ENCODE assay signal across 28 cellular contexts in genomic region chr4:156290811-156291210, GRCh38.
A peak's percentile ranks its signal among the peaks of the same experiment; 100 is the strongest.
DNase-seq lines count a peak whose midpoint lies in the region; ATAC-seq and TF ChIP-seq lines count a peak whose summit lies in the region.
"Had no signal": no experiment of that assay in that cellular context is flagged by ENCODE, and none has a peak within 500 bp of the region (broad histone marks: within the 10 kb centered on the region; RNA-seq: fewer than 3 reads in every experiment).

No MANE protein-coding gene starts in this region.

- CTCF ChIA-PET in WTC11 (lab: Charles Lee): no interaction called here
- CTCF ChIA-PET in T-cell (lab: Charles Lee): no interaction called here

- H3K27me3 Mint-ChIP-seq in WTC11 (ENCODE audit: low read depth) (peaks cover 2% of the 10 kb centered on the region; the same call in 1 of the 2 replicates), T-cell (no peaks in the 10 kb centered on the region)
- H3K27me3 Mint-ChIP-seq: activated T-cell treated with anti-CD3 and anti-CD28 coated beads, Interleukin-2, amount 50 U/mL, for 24 hours; CD8-positive, alpha-beta memory T cell; IgD-negative memory B cell had no signal

- H3K27ac ChIP-seq in dorsolateral prefrontal cortex: no peak overlapping the region
- H3K27ac ChIP-seq: parathyroid adenoma, upper lobe of left lung had no signal

- DNase-seq in EL (peak; percentile 24), WTC11 (ENCODE audit: low spot score) (no peak), HK-2 (ENCODE audit: unreplicated experiment) (no peak), dorsolateral prefrontal cortex (no peak), T-cell (no peak)
- DNase-seq in effector CD8-positive, alpha-beta T cell (lab: John Stamatoyannopoulos, UW): no peak
- DNase-seq: activated CD4-positive, alpha-beta T cell treated with anti-CD3 and anti-CD28 coated beads for 4 hours; activated CD8-positive, alpha-beta memory T cell treated with anti-CD3 and anti-CD28 coated beads for 24 hours; activated gamma-delta T cell treated with Interleukin-2 at 50 U/mL for 16 hours; activated T-cell treated with anti-CD3 and anti-CD28 coated beads, Interleukin-2, amount 50 U/mL, for 24 hours; CD8-positive, alpha-beta memory T cell; cerebellar nuclear complex; H9; NCI-H1105 treated with DMSO at 0.1 percent for 48 hours; NCI-H1930; NCI-H69; right cardiac atrium; RPMI8226; stimulated activated CD4-positive, alpha-beta T cell treated with anti-CD3 and anti-CD28 coated beads, Interleukin-12 subunit alpha, Interleukin-12 subunit beta, amount 100 ng/mL, for 4 hours; stimulated activated CD4-positive, alpha-beta T cell treated with anti-CD3 and anti-CD28 coated beads, Interleukin-4, amount 100 ng/mL, for 1 hour; substantia nigra; upper lobe of left lung had no signal

- H3K27ac Mint-ChIP-seq in WTC11: no peak overlapping the region
- no peak overlapping the region for H3K27ac Mint-ChIP-seq in T-cell
- H3K27ac Mint-ChIP-seq: activated T-cell treated with anti-CD3 and anti-CD28 coated beads, Interleukin-2, amount 50 U/mL, for 24 hours; CD8-positive, alpha-beta memory T cell; IgD-negative memory B cell; T-helper 2 cell treated with Interferon-gamma antibody and Interleukin-4, amounts not matched to agents 5 μg/mL and 100 μg/mL, for 36 hours had no signal

- H3K27me3 ChIP-seq in iPS-15b (ENCODE audit: control insufficient read depth, insufficient read depth, low read length) (no peaks in the 10 kb centered on the region), dorsolateral prefrontal cortex (no peaks in the 10 kb centered on the region)
- H3K27me3 ChIP-seq: upper lobe of left lung had no signal

- POLR2A ChIA-PET in WTC11 (lab: Charles Lee): no interaction called here
- POLR2A ChIA-PET in T-cell (lab: Charles Lee): no interaction called here

- H3K36me3 Mint-ChIP-seq in WTC11 (peaks cover 6% of the 10 kb centered on the region), T-cell (no peaks in the 10 kb centered on the region)
- H3K36me3 Mint-ChIP-seq: brain; CD8-positive, alpha-beta memory T cell; IgD-negative memory B cell had no signal

- intact Hi-C loops in dorsolateral prefrontal cortex (cut with DNase I): no loop called here

- peaks cover 24% of the 10 kb centered on the region for H3K4me1 Mint-ChIP-seq in WTC11
- no peaks in the 10 kb centered on the region for H3K4me1 Mint-ChIP-seq in T-cell
- H3K4me1 Mint-ChIP-seq: CD8-positive, alpha-beta memory T cell; IgD-negative memory B cell had no signal

- H3K36me3 ChIP-seq in iPS-15b (ENCODE audit: control insufficient read depth, insufficient read depth, low read length): no peaks in the 10 kb centered on the region
- H3K36me3 ChIP-seq: upper lobe of left lung had no signal

- TF ChIP-seq CTCF in WTC11 (IDR thresholded peaks at IDR 0.05) (no peak), dorsolateral prefrontal cortex (IDR thresholded peaks at IDR 0.05 in 54 of 56, conservative IDR thresholded peaks at IDR 0.05 in 2 of 56; ENCODE audit: low read depth in 1 of 56, partially characterized antibody in 56 of 56) (no peak)

- H3K9ac ChIP-seq in iPS-15b (ENCODE audit: low read depth, low read length): no peak overlapping the region
- H3K9ac ChIP-seq: parathyroid adenoma had no signal

- H3K4me3 ChIP-seq in iPS-15b (ENCODE audit: low read depth, low read length): peak overlapping the region; percentile 39
- no peak overlapping the region for H3K4me3 ChIP-seq in dorsolateral prefrontal cortex
- H3K4me3 ChIP-seq: lung, upper lobe of left lung had no signal

- H3K9me3 ChIP-seq in iPS-15b (ENCODE audit: control insufficient read depth, insufficient read depth, low read length): no peaks in the 10 kb centered on the region
- H3K9me3 ChIP-seq: upper lobe of left lung had no signal

- H3K4me3 Mint-ChIP-seq in WTC11 (peak overlapping the region; percentile 66), T-cell (no peak overlapping the region)
- H3K4me3 Mint-ChIP-seq: activated T-cell treated with anti-CD3 and anti-CD28 coated beads, Interleukin-2, amount 50 U/mL, for 24 hours; CD8-positive, alpha-beta memory T cell; IgD-negative memory B cell; T-helper 2 cell treated with Interferon-gamma antibody and Interleukin-4, amounts not matched to agents 5 μg/mL and 100 μg/mL, for 36 hours had no signal

- ATAC-seq in WTC11: no peak
- no peak for ATAC-seq in T-cell (replicated peaks in 1 of 4)
- ATAC-seq: right cardiac atrium had no signal

- peaks cover 7% of the 10 kb centered on the region for H3K9me3 Mint-ChIP-seq in WTC11
- H3K9me3 Mint-ChIP-seq in T-cell: peaks cover 0 to 5% (median 4%) of the 10 kb centered on the region in 3 donors
- H3K9me3 Mint-ChIP-seq: T-helper 2 cell treated with Interferon-gamma antibody and Interleukin-4, amounts not matched to agents 5 μg/mL and 100 μg/mL, for 36 hours had no signal

- H3K4me1 ChIP-seq in iPS-15b (ENCODE audit: control insufficient read depth, insufficient read depth, low read length): no peaks in the 10 kb centered on the region
- H3K4me1 ChIP-seq: parathyroid adenoma, upper lobe of left lung had no signal

TF ChIP-seq in WTC11, 78 proteins besides CTCF, POLR2A, EP300 and RAD21:
- TF ChIP-seq ZBTB21 (CRISPR knock-in tag; IDR thresholded peaks at IDR 0.05; ENCODE audit: borderline replicate concordance) (no peak), ZNF532 (CRISPR knock-in tag; IDR thresholded peaks at IDR 0.05; ENCODE audit: borderline replicate concordance) (no peak), TEAD1 (CRISPR knock-in tag; IDR thresholded peaks at IDR 0.05) (no peak), FOXP4 (CRISPR knock-in tag; IDR thresholded peaks at IDR 0.05) (no peak)
- TF ChIP-seq, protein P1, sequence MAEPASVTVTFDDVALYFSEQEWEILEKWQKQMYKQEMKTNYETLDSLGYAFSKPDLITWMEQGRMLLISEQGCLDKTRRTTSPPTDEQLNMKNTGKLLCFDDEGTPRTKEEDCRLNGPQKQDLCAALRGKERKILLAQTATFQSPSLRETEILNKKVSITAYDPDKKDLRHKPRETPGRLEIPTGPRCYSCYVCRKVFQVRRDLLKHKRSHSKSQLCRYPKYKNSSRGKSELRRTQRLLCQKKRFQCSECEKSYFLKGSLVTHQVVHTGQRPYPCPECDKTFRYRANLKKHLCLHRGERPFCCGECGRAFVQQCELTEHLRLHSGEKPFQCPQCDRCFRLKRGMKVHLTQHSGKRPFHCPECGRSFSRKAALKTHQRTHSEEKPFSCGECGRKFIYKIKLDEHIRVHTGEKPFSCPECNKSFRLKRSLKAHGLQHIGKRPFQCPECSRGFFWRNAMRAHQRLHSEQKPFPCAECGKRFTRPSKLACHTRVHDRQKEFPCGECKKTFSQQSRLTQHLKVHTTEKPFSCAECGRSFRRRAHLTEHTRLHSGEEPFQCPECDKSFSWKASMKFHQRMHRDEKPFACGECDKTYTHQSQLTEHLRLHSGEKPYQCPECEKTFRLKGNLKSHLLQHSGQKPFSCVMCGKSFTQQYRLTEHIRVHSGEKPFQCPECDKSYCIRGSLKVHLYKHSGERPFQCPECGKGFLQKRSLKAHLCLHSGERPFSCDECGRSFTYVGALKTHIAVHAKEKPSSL (CRISPR knock-in tag; conservative IDR thresholded peaks at IDR 0.05): no peak
